14 cellular contexts compared by ENCODE assay signal in the genomic region with DNA sequence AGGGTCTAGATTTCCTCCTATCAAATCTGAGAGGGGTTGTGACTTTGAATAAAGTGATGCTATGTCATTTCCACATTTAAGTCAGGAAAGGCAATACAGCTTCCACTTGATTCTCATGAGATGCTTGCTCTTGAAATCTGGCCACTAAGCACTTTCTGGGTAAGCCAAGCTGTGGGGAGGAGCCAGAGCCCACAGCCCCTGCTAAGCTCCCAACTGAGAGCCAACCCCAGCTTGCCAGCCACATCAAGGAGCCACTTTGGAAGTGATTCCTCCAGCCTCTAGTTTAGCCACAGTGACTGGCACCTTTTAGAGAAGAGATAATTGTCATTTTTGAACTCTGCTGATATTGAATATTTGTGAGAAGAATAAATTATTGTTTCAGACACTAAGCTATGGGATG.
"Had no signal": no experiment of that assay in that cellular context is flagged by ENCODE, and none has a peak within 500 bp of the region (broad histone marks: within the 10 kb centered on the region; RNA-seq: fewer than 3 reads in every experiment).

No MANE protein-coding gene starts in this region.

- DNase-seq: effector memory CD4-positive, alpha-beta T cell; esophagus squamous epithelium; foreskin fibroblast; kidney glomerular epithelial cell; mammary epithelial cell; mucosa of descending colon; naive thymus-derived CD8-positive, alpha-beta T cell; psoas muscle; retina; right lobe of liver; stimulated activated CD4-positive, alpha-beta T cell treated with anti-CD3 and anti-CD28 coated beads, Interleukin-4, amount 100 ng/mL, for 1 hour; stimulated activated CD8-positive, alpha-beta memory T cell treated with anti-CD3 and anti-CD28 coated beads, Interleukin-4, amount 100 ng/mL, for 48 hours had no signal

- ATAC-seq: gastroesophageal sphincter; mucosa of descending colon; naive thymus-derived CD8-positive, alpha-beta T cell; psoas muscle; right lobe of liver; stimulated activated effector memory CD8-positive, alpha-beta T cell treated with anti-CD3 and anti-CD28 coated beads, Interleukin-12 subunit alpha, Interleukin-12 subunit beta, amount 100 ng/mL, for 72 hours had no signal
